In genomic region chr20:46151936-46152335, GRCh38 we compare ENCODE assay signal across 9 cellular contexts. TPM values are rescaled to one million over a fixed set of nuclear protein-coding genes. Genes with fewer than 3 reads are reported as not detected.
A peak's percentile ranks its signal among the peaks of the same experiment; 100 is the strongest.
DNase-seq lines count a peak whose midpoint lies in the region; FAIRE-seq and TF ChIP-seq lines count a peak whose summit lies in the region.
"Had no signal": no experiment of that assay in that cellular context is flagged by ENCODE, and none has a peak within 500 bp of the region (broad histone marks: within the 10 kb centered on the region; RNA-seq: fewer than 3 reads in every experiment).

No MANE protein-coding gene starts in this region.

- H3K27me3 ChIP-seq in BJ (ENCODE audit: control insufficient read depth, insufficient read depth, low read length), result peaks cover 2% of the 10 kb centered on the region; the same call in 1 of the 2 replicates
- H3K27me3 ChIP-seq in WERI-Rb-1 (ENCODE audit: insufficient read depth, low read depth, severe bottlenecking), result no peaks in the 10 kb centered on the region

- CTCF ChIA-PET in BJ (lab: Yijun Ruan, JAX), result interaction anchor here (0.6 to 1.0 kb wide), 2 partner anchors 8 to 72 kb away, joined by 3 to 4 read pairs; no protein-coding TSS in a partner anchor

- H3K9me3 ChIP-seq in WERI-Rb-1 (ENCODE audit: severe bottlenecking), result no peaks in the 10 kb centered on the region

- POLR2A ChIA-PET in BJ (lab: Charles Lee), result no interaction called here

- TF ChIP-seq CTCF in BJ (IDR thresholded peaks at IDR 0.05; ENCODE audit: insufficient read depth, low read depth, low read length) (0 out of 2 replicates have a peak, but pooled peaks have one; percentile 32), WERI-Rb-1 (IDR thresholded peaks at IDR 0.05; ENCODE audit: low read depth, low read length) (peak; percentile 73)

- no peak for TF ChIP-seq POLR2A in GM12891 (IDR thresholded peaks at IDR 0.05; ENCODE audit: low read depth, low read length)

- DNase-seq in BJ (ENCODE audit: low read depth) (no peak), GM12891 (ENCODE audit: insufficient read length, low spot score) (peak; percentile 49), WERI-Rb-1 (peak; percentile 50), islet precursor cell (peak; percentile 72), epidermal melanocyte (ENCODE audit: insufficient read length, low spot score) (no peak), NCI-H1436 (lab: John Stamatoyannopoulos, UW) (no peak), DMS79 treated with DMSO at 0.1 percent for 48 hours (lab: John Stamatoyannopoulos, UW) (no peak), ureter (ENCODE audit: low spot score) (no peak)
- DNase-seq: hypothalamus had no signal

- H3K36me3 ChIP-seq in BJ (ENCODE audit: control insufficient read depth, insufficient read depth, low read length) (no peaks in the 10 kb centered on the region; the same call in 1 of the 2 replicates), WERI-Rb-1 (no peaks in the 10 kb centered on the region)

- no peak overlapping the region for H3K27ac ChIP-seq in WERI-Rb-1

- no peak for FAIRE-seq in GM12891 (lab: Jason Lieb, UNC)

- H3K4me3 ChIP-seq in BJ (ENCODE audit: low read depth, low read length), result no peak overlapping the region
- no peak overlapping the region for H3K4me3 ChIP-seq in WERI-Rb-1 (ENCODE audit: low read depth, low read length)

TF ChIP-seq in GM12891, 5 proteins besides CTCF, POLR2A, EP300 and RAD21:
- no peak for TF ChIP-seq POU2F2 (IDR thresholded peaks at IDR 0.05; ENCODE audit: low read depth, low read length)
- TF ChIP-seq PAX5 (IDR thresholded peaks at IDR 0.05; ENCODE audit: insufficient read depth, low read length, severe bottlenecking), result no peak
- TF ChIP-seq TAF1 (IDR thresholded peaks at IDR 0.05; ENCODE audit: low read depth, low read length), result no peak
- TF ChIP-seq SPI1 (IDR thresholded peaks at IDR 0.05; ENCODE audit: low read depth, low read length), result no peak
- TF ChIP-seq POLR2AphosphoS5 (IDR thresholded peaks at IDR 0.05; ENCODE audit: low read depth, low read length), result no peak

RNA-seq across cellular contexts. Expression of gene CD40, which starts 33.8 kb away (rescaled TPM):
- polyA plus RNA-seq in BJ (2011; rRNA removed), result 7.5 and 11.6 TPM in 2 replicates
- 3.2 and 3.7 TPM in 2 replicates for polyA minus RNA-seq in BJ (2011; rRNA and poly(A)+ RNA removed)
- 130 TPM for polyA plus RNA-seq in GM12891 (2012; ENCODE audit: low read depth, missing spikeins)
- total RNA-seq in ureter, result 29.0 TPM

Comparison
In these comparisons a context has a peak if more than half of its experiments do, and no peak if none do; other contexts are left out.
1. DNase-seq: peak in GM12891 (single experiment), WERI-Rb-1 (single experiment) and islet precursor cell (single experiment); none in BJ (single experiment), epidermal melanocyte (single experiment), NCI-H1436 (single experiment), DMS79 treated with DMSO at 0.1 percent for 48 hours (single experiment) and ureter (single experiment).